In the genomic region with DNA sequence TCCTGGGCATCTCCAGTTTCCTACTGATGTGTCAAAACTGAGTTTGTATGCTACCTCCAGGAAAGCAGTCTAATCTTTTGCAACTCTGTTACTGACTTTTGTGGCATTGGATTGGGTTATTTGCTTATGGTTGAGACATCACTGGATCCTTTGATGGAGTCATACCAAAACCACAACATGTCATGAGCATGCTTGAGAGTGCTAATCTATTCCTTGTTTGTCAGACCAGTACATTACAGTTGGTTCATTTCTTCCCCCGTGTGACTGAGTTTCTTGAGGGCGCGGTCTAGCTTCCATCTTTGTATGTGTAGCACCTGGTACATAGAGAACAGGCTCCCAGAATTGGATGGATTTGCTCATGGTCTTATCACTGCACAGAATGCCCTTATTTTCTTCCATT, we compare ENCODE assay signal across 11 cellular contexts. TPM values are rescaled to one million over a fixed set of nuclear protein-coding genes. Genes with fewer than 3 reads are reported as not detected.
DNase-seq lines count a peak whose midpoint lies in the region; ATAC-seq and TF ChIP-seq lines count a peak whose summit lies in the region.
"Had no signal": no experiment of that assay in that cellular context is flagged by ENCODE, and none has a peak within 500 bp of the region (broad histone marks: within the 10 kb centered on the region; RNA-seq: fewer than 3 reads in every experiment).

No MANE protein-coding gene starts in this region.

- peak; percentile 65 for ATAC-seq in HG03095 (IDR thresholded peaks at IDR 0.05; ENCODE audit: unreplicated experiment)
- ATAC-seq: GM23338 had no signal

- intact Hi-C loops in MCF 10A (cut with micrococcal nuclease) (no loop called here), breast epithelium (cut with DNase I; ENCODE audit: low total_unique reads) (no loop called here)
- intact Hi-C loops in activated T-helper 2 cell treated with anti-CD3 and anti-CD28 coated beads, Interferon-gamma antibody, Interleukin-2, Interleukin-4, amounts not matched to agents 10 μg/mL and 5 μg/mL and 100 μg/mL, durations not matched to agents 14 hours and 24 hours and 36 hours (cut with micrococcal nuclease): loop anchor here (2.0 kb wide), 1 partner anchor 43 kb away; the partner anchor contains the start of gene SUGT1

- DNase-seq in MCF 10A (ENCODE audit: unreplicated experiment) (peak; percentile 33), breast epithelium (ENCODE audit: low spot score in 2 of 2) (no peak), immature natural killer cell (no peak), hepatic stellate cell (ENCODE audit: low spot score) (no peak)
- peak; percentile 12 for DNase-seq in activated T-helper 2 cell treated with anti-CD3 and anti-CD28 coated beads, Interferon-gamma antibody, Interleukin-2, Interleukin-4, amounts not matched to agents 10 μg/mL and 5 μg/mL and 100 μg/mL, durations not matched to agents 14 hours and 24 hours and 36 hours (ENCODE audit: low spot score)
- no peak for DNase-seq in effector CD8-positive, alpha-beta T cell (lab: John Stamatoyannopoulos, UW)
- DNase-seq: CD8-positive, alpha-beta memory T cell had no signal

- TF ChIP-seq CTCF in MCF 10A (IDR thresholded peaks at IDR 0.05; ENCODE audit: unreplicated experiment) (no peak), breast epithelium (IDR thresholded peaks at IDR 0.05) (no peak)

- no peaks in the 10 kb centered on the region for H3K27me3 Mint-ChIP-seq in MCF 10A (ENCODE audit: insufficient read depth, unreplicated experiment)
- no peaks in the 10 kb centered on the region for H3K27me3 Mint-ChIP-seq in activated T-helper 2 cell treated with anti-CD3 and anti-CD28 coated beads, Interferon-gamma antibody, Interleukin-2, Interleukin-4, amounts not matched to agents 10 μg/mL and 5 μg/mL and 100 μg/mL, durations not matched to agents 14 hours and 24 hours and 36 hours (ENCODE audit: low read depth)
- H3K27me3 Mint-ChIP-seq in stimulated activated naive CD8-positive, alpha-beta T cell treated with anti-CD3 and anti-CD28 coated beads, Interleukin-15, Interleukin-2, amounts not matched to agents 100 ng/mL and 50 ng/mL, for 24 hours: no peaks in the 10 kb centered on the region
- no peaks in the 10 kb centered on the region for H3K27me3 Mint-ChIP-seq in immature natural killer cell (ENCODE audit: low read depth in 3 of 3)
- H3K27me3 Mint-ChIP-seq: CD8-positive, alpha-beta memory T cell had no signal

- no peak overlapping the region for H3K4me3 ChIP-seq in breast epithelium
- H3K4me3 ChIP-seq: GM23338 had no signal

- H3K27ac Mint-ChIP-seq in MCF 10A (ENCODE audit: low read depth, unreplicated experiment): peak overlapping the region; percentile 12
- peak overlapping the region; percentile 50 for H3K27ac Mint-ChIP-seq in activated T-helper 2 cell treated with anti-CD3 and anti-CD28 coated beads, Interferon-gamma antibody, Interleukin-2, Interleukin-4, amounts not matched to agents 10 μg/mL and 5 μg/mL and 100 μg/mL, durations not matched to agents 14 hours and 24 hours and 36 hours
- peak overlapping the region; percentile 16 for H3K27ac Mint-ChIP-seq in stimulated activated naive CD8-positive, alpha-beta T cell treated with anti-CD3 and anti-CD28 coated beads, Interleukin-15, Interleukin-2, amounts not matched to agents 100 ng/mL and 50 ng/mL, for 24 hours
- H3K27ac Mint-ChIP-seq in immature natural killer cell: no peak overlapping the region
- H3K27ac Mint-ChIP-seq: GM23338, nephron had no signal

- no peaks in the 10 kb centered on the region for H3K27me3 ChIP-seq in breast epithelium

- no peak overlapping the region for H3K27ac ChIP-seq in breast epithelium

- no peaks in the 10 kb centered on the region for H3K36me3 ChIP-seq in breast epithelium

- H3K4me1 Mint-ChIP-seq in MCF 10A (ENCODE audit: insufficient read depth, unreplicated experiment) (peaks cover 9% of the 10 kb centered on the region), immature natural killer cell (no peaks in the 10 kb centered on the region)
- H3K4me1 Mint-ChIP-seq in activated T-helper 2 cell treated with anti-CD3 and anti-CD28 coated beads, Interferon-gamma antibody, Interleukin-2, Interleukin-4, amounts not matched to agents 10 μg/mL and 5 μg/mL and 100 μg/mL, durations not matched to agents 14 hours and 24 hours and 36 hours (ENCODE audit: low read depth): peaks cover 11% of the 10 kb centered on the region
- H3K4me1 Mint-ChIP-seq in stimulated activated naive CD8-positive, alpha-beta T cell treated with anti-CD3 and anti-CD28 coated beads, Interleukin-15, Interleukin-2, amounts not matched to agents 100 ng/mL and 50 ng/mL, for 24 hours (ENCODE audit: low read depth): peaks cover 10% of the 10 kb centered on the region
- H3K4me1 Mint-ChIP-seq: GM23338, nephron had no signal

- BruUV-seq in MCF 10A (replicated peaks; lab: Mats Ljungman, UMichigan): no TSS peak

- H3K36me3 Mint-ChIP-seq in MCF 10A (ENCODE audit: insufficient read depth, unreplicated experiment) (peaks cover 13% of the 10 kb centered on the region), immature natural killer cell (peaks cover 0 to 13% (median 11%) of the 10 kb centered on the region in 3 donors)
- H3K36me3 Mint-ChIP-seq in activated T-helper 2 cell treated with anti-CD3 and anti-CD28 coated beads, Interferon-gamma antibody, Interleukin-2, Interleukin-4, amounts not matched to agents 10 μg/mL and 5 μg/mL and 100 μg/mL, durations not matched to agents 14 hours and 24 hours and 36 hours (ENCODE audit: low read depth): peaks cover 23% of the 10 kb centered on the region
- peaks cover 30% of the 10 kb centered on the region for H3K36me3 Mint-ChIP-seq in stimulated activated naive CD8-positive, alpha-beta T cell treated with anti-CD3 and anti-CD28 coated beads, Interleukin-15, Interleukin-2, amounts not matched to agents 100 ng/mL and 50 ng/mL, for 24 hours (ENCODE audit: low read depth)

- no peak for TF ChIP-seq POLR2A in breast epithelium (IDR thresholded peaks at IDR 0.05)

- CTCF ChIA-PET in MCF 10A (lab: Yijun Ruan, JAX): no interaction called here

- no peaks in the 10 kb centered on the region for H3K4me1 ChIP-seq in breast epithelium

- H3K4me3 Mint-ChIP-seq in MCF 10A (ENCODE audit: unreplicated experiment) (no peak overlapping the region), immature natural killer cell (no peak overlapping the region)
- no peak overlapping the region for H3K4me3 Mint-ChIP-seq in activated T-helper 2 cell treated with anti-CD3 and anti-CD28 coated beads, Interferon-gamma antibody, Interleukin-2, Interleukin-4, amounts not matched to agents 10 μg/mL and 5 μg/mL and 100 μg/mL, durations not matched to agents 14 hours and 24 hours and 36 hours (ENCODE audit: low read depth)
- H3K4me3 Mint-ChIP-seq in stimulated activated naive CD8-positive, alpha-beta T cell treated with anti-CD3 and anti-CD28 coated beads, Interleukin-15, Interleukin-2, amounts not matched to agents 100 ng/mL and 50 ng/mL, for 24 hours: no peak overlapping the region
- H3K4me3 Mint-ChIP-seq: CD8-positive, alpha-beta memory T cell; GM23338; nephron had no signal

- H3K9me3 Mint-ChIP-seq in MCF 10A (ENCODE audit: unreplicated experiment): no peaks in the 10 kb centered on the region
- H3K9me3 Mint-ChIP-seq in activated T-helper 2 cell treated with anti-CD3 and anti-CD28 coated beads, Interferon-gamma antibody, Interleukin-2, Interleukin-4, amounts not matched to agents 10 μg/mL and 5 μg/mL and 100 μg/mL, durations not matched to agents 14 hours and 24 hours and 36 hours: no peaks in the 10 kb centered on the region
- no peaks in the 10 kb centered on the region for H3K9me3 Mint-ChIP-seq in stimulated activated naive CD8-positive, alpha-beta T cell treated with anti-CD3 and anti-CD28 coated beads, Interleukin-15, Interleukin-2, amounts not matched to agents 100 ng/mL and 50 ng/mL, for 24 hours
- no peaks in the 10 kb centered on the region for H3K9me3 Mint-ChIP-seq in immature natural killer cell
- H3K9me3 Mint-ChIP-seq: CD8-positive, alpha-beta memory T cell; GM23338; nephron had no signal

- POLR2A ChIA-PET in MCF 10A (lab: Yijun Ruan, JAX): interaction anchor here (1.2 kb wide), 1 partner anchor 43 kb away, joined by 3 read pairs; the partner anchor contains the start of gene SUGT1

- H3K9me3 ChIP-seq in breast epithelium: no peaks in the 10 kb centered on the region

RNA-seq across cellular contexts. Expression of gene SUGT1, which starts 43.2 kb away (rescaled TPM):
- 49.0 and 58.4 TPM in 2 replicates for total RNA-seq in MCF 10A (2022)
- total RNA-seq in breast epithelium: 10 to 100 TPM; 24.6 to 40.8 (median 29.1) TPM
- 66.5 and 72.3 TPM in 2 replicates for total RNA-seq in activated T-helper 2 cell treated with anti-CD3 and anti-CD28 coated beads, Interferon-gamma antibody, Interleukin-2, Interleukin-4, amounts not matched to agents 10 μg/mL and 5 μg/mL and 100 μg/mL, durations not matched to agents 14 hours and 24 hours and 36 hours
- 10 to 100 TPM; 45.0 to 50.7 (median 49.5) TPM for polyA plus RNA-seq in immature natural killer cell

RNA-seq across cellular contexts. Expression of gene CNMD, which starts 43.8 kb away (rescaled TPM):
- total RNA-seq in MCF 10A (2022) (not detected in 2 replicates), breast epithelium (under 1 TPM in 2 of 3 donors, not detected in 1; 0.29 to 0.96 TPM)
- total RNA-seq in activated T-helper 2 cell treated with anti-CD3 and anti-CD28 coated beads, Interferon-gamma antibody, Interleukin-2, Interleukin-4, amounts not matched to agents 10 μg/mL and 5 μg/mL and 100 μg/mL, durations not matched to agents 14 hours and 24 hours and 36 hours: not detected in 2 replicates
- not detected for polyA plus RNA-seq in immature natural killer cell
- total RNA-seq: CD8-positive, alpha-beta memory T cell had no signal
- polyA plus RNA-seq: CD8-positive, alpha-beta memory T cell had no signal

RNA-seq across cellular contexts. Expression of gene HNRNPA1L2, which starts 53.6 kb away (rescaled TPM):
- 10.1 and 11.5 TPM in 2 replicates for total RNA-seq in MCF 10A (2022)
- total RNA-seq in breast epithelium: 1 to 10 TPM; 2.4 to 5.7 (median 4.9) TPM
- total RNA-seq in activated T-helper 2 cell treated with anti-CD3 and anti-CD28 coated beads, Interferon-gamma antibody, Interleukin-2, Interleukin-4, amounts not matched to agents 10 μg/mL and 5 μg/mL and 100 μg/mL, durations not matched to agents 14 hours and 24 hours and 36 hours: 8.4 and 9.3 TPM in 2 replicates
- polyA plus RNA-seq in immature natural killer cell: 10 to 100 TPM in 1 of 3 donors, 1 to 10 TPM in 2; 4.0 to 11.6 (median 8.4) TPM

Comparison
In these comparisons a context has a peak if more than half of its experiments do, and no peak if none do; other contexts are left out.
1. DNase-seq: peak in MCF 10A (single experiment) and activated T-helper 2 cell treated with anti-CD3 and anti-CD28 coated beads, Interferon-gamma antibody, Interleukin-2, Interleukin-4, amounts not matched to agents 10 μg/mL and 5 μg/mL and 100 μg/mL, durations not matched to agents 14 hours and 24 hours and 36 hours (single experiment); none in breast epithelium (0 of 2), immature natural killer cell (0 of 3), hepatic stellate cell (single experiment) and effector CD8-positive, alpha-beta T cell (single experiment).
2. H3K27ac Mint-ChIP-seq: peak in MCF 10A (single experiment), activated T-helper 2 cell treated with anti-CD3 and anti-CD28 coated beads, Interferon-gamma antibody, Interleukin-2, Interleukin-4, amounts not matched to agents 10 μg/mL and 5 μg/mL and 100 μg/mL, durations not matched to agents 14 hours and 24 hours and 36 hours (single experiment) and stimulated activated naive CD8-positive, alpha-beta T cell treated with anti-CD3 and anti-CD28 coated beads, Interleukin-15, Interleukin-2, amounts not matched to agents 100 ng/mL and 50 ng/mL, for 24 hours (single experiment); none in immature natural killer cell (0 of 6).